ENCODE assay signal across 22 cellular contexts in genomic region chr19:55620951-55621672, GRCh38. TPM values are rescaled to one million over a fixed set of nuclear protein-coding genes. Genes with fewer than 3 reads are reported as not detected.
DNase-seq lines count a peak whose midpoint lies in the region; ATAC-seq and TF ChIP-seq lines count a peak whose summit lies in the region.
"Had no signal": no experiment of that assay in that cellular context is flagged by ENCODE, and none has a peak within 500 bp of the region (broad histone marks: within the 10 kb centered on the region; RNA-seq: fewer than 3 reads in every experiment).

No MANE protein-coding gene starts in this region.

- ATAC-seq in activated CD8-positive, alpha-beta memory T cell treated with anti-CD3 and anti-CD28 coated beads, Interleukin-2, amount 10 ng/mL, durations not matched to agents 7 days and 5 days, result no peak
- ATAC-seq: mucosa of descending colon, SK-N-SH treated with all-trans-retinoic acid at 6 μM for 48 hours had no signal

- no peaks in the 10 kb centered on the region for H3K27me3 ChIP-seq in spleen (replicated peaks in 1 of 7)
- no peaks in the 10 kb centered on the region for H3K27me3 ChIP-seq in GM23248 (replicated peaks; ENCODE audit: insufficient read depth)
- H3K27me3 ChIP-seq in HAP-1 (ENCODE audit: low read depth), result no peaks in the 10 kb centered on the region
- H3K27me3 ChIP-seq: BLaER1, cardiac muscle cell had no signal

- H3K4me1 ChIP-seq in spleen (peaks cover 0 to 96% (median 37%) of the 10 kb centered on the region in 6 donors), GM23248 (ENCODE audit: insufficient read depth) (no peaks in the 10 kb centered on the region), HAP-1 (no peaks in the 10 kb centered on the region)

- H4K20me1 ChIP-seq in GM23248 (ENCODE audit: insufficient read depth), result no peaks in the 10 kb centered on the region

- 0 out of 2 replicates have a peak, but pooled peaks cover 8% of the 10 kb centered on the region for H3K79me2 ChIP-seq in GM23248 (ENCODE audit: insufficient read depth)

- H3K9ac ChIP-seq in GM23248, result no peak overlapping the region
- H3K9ac ChIP-seq: BLaER1 had no signal

- in situ Hi-C loops in GM23248 (cut with MboI) (no loop called here), HAP-1 (cut with MboI; ENCODE audit: low sequenced_read_pairs) (no loop called here)

- H3K4me3 Mint-ChIP-seq in activated CD8-positive, alpha-beta memory T cell treated with anti-CD3 and anti-CD28 coated beads, Interleukin-2, amount 10 ng/mL, durations not matched to agents 7 days and 5 days, result no peak overlapping the region
- H3K4me3 Mint-ChIP-seq: immature natural killer cell had no signal

- H3K27ac ChIP-seq in spleen, result peak overlapping the region in 7 of 8 donors; percentile 39 to 95 (median 69)
- H3K27ac ChIP-seq in GM23248, result no peak overlapping the region
- H3K27ac ChIP-seq: A549, cardiac muscle cell, epithelial cell of prostate, left ventricle myocardium inferior had no signal

- CTCF ChIA-PET in activated CD8-positive, alpha-beta memory T cell treated with anti-CD3 and anti-CD28 coated beads, Interleukin-2, amount 10 ng/mL, durations not matched to agents 7 days and 5 days (lab: Charles Lee), result interaction anchor here (1.1 to 4.5 kb wide), 3 partner anchors 11 to 117 kb away, joined by 4 to 25 read pairs (median 18); partner anchors contain the start of gene ZNF865

- H3K4me3 ChIP-seq in NB4 (ENCODE audit: low read depth, low read length) (peak overlapping the region; percentile 25), spleen (peak overlapping the region in 1 of 8 donors; percentile 39), GM23248 (no peak overlapping the region), HAP-1 (no peak overlapping the region)
- H3K4me3 ChIP-seq: A549, BLaER1, cardiac muscle cell, left ventricle myocardium inferior, mucosa of descending colon had no signal

- no peak for DNase-seq in activated CD8-positive, alpha-beta memory T cell treated with anti-CD3 and anti-CD28 coated beads, Interleukin-2, amount 10 ng/mL, durations not matched to agents 7 days and 5 days
- no peak for DNase-seq in activated CD8-positive, alpha-beta memory T cell treated with anti-CD3 and anti-CD28 coated beads, Interleukin-2, amount 50 U/mL, for 4 hours
- DNase-seq in NB4 (ENCODE audit: low read depth) (peak; percentile 59), cerebellum (ENCODE audit: low spot score) (peak; percentile 67), spleen (no peak), GM23248 (no peak), AG08395 (ENCODE audit: low spot score) (no peak), HAP-1 (ENCODE audit: low spot score in 2 of 2) (no peak)
- DNase-seq: activated gamma-delta T cell, DMS 273 treated with DMSO at 0.1 percent for 48 hours, immature natural killer cell, left ventricle myocardium inferior, NCI-H1436 treated with DMSO at 0.1 percent for 48 hours, NCI-H526 treated with DMSO at 0.1 percent for 48 hours, nucleus accumbens, retina had no signal

- H3F3A ChIP-seq in GM23248 (ENCODE audit: insufficient read depth), result peaks cover 13% of the 10 kb centered on the region; the same call in 1 of the 2 replicates

- WGBS in spleen, 5 donors, result 66 to 84% (median 81%) methylated on average over 9 to 13 of the region's 13 CpGs
- 74 to 80% methylated on average over 10 to 13 of the region's 13 CpGs for WGBS in GM23248 (ENCODE audit: low coverage in 1 of 2, low lambda C conversion rate in 2 of 2, missing lambda C conversion rate in 2 of 2), 2 experiments

- peaks cover 43% of the 10 kb centered on the region for H3K4me1 Mint-ChIP-seq in activated CD8-positive, alpha-beta memory T cell treated with anti-CD3 and anti-CD28 coated beads, Interleukin-2, amount 10 ng/mL, durations not matched to agents 7 days and 5 days

- no peaks in the 10 kb centered on the region for H3K27me3 Mint-ChIP-seq in activated CD8-positive, alpha-beta memory T cell treated with anti-CD3 and anti-CD28 coated beads, Interleukin-2, amount 10 ng/mL, durations not matched to agents 7 days and 5 days

- H3K27ac Mint-ChIP-seq in activated CD8-positive, alpha-beta memory T cell treated with anti-CD3 and anti-CD28 coated beads, Interleukin-2, amount 10 ng/mL, durations not matched to agents 7 days and 5 days, result peak overlapping the region; percentile 26

- H3K9me3 ChIP-seq in spleen (no peaks in the 10 kb centered on the region), GM23248 (ENCODE audit: low read depth) (no peaks in the 10 kb centered on the region), HAP-1 (no peaks in the 10 kb centered on the region)
- H3K9me3 ChIP-seq: A549, BLaER1, left ventricle myocardium inferior, mucosa of descending colon had no signal

- H3K9me2 ChIP-seq in GM23248 (ENCODE audit: insufficient read depth), result no peaks in the 10 kb centered on the region

- H3K36me3 Mint-ChIP-seq in activated CD8-positive, alpha-beta memory T cell treated with anti-CD3 and anti-CD28 coated beads, Interleukin-2, amount 10 ng/mL, durations not matched to agents 7 days and 5 days, result peaks cover 20% of the 10 kb centered on the region

- no peaks in the 10 kb centered on the region for H3K9me3 Mint-ChIP-seq in activated CD8-positive, alpha-beta memory T cell treated with anti-CD3 and anti-CD28 coated beads, Interleukin-2, amount 10 ng/mL, durations not matched to agents 7 days and 5 days (ENCODE audit: low read depth)
- H3K9me3 Mint-ChIP-seq: immature natural killer cell had no signal

- H2AFZ ChIP-seq in GM23248, result no peak overlapping the region

- H3K36me3 ChIP-seq in spleen (peaks cover 0 to 46% (median 21%) of the 10 kb centered on the region in 6 donors), GM23248 (ENCODE audit: low read depth) (no peaks in the 10 kb centered on the region), HAP-1 (replicated peaks) (peaks cover 11% of the 10 kb centered on the region)

- intact Hi-C loops in spleen (cut with DNase I; ENCODE audit: low total_unique reads), result no loop called here

- no peak for TF ChIP-seq POLR2A in NB4 (IDR thresholded peaks at IDR 0.05; ENCODE audit: extremely low read depth, insufficient read length)
- TF ChIP-seq POLR2A in spleen (IDR thresholded peaks at IDR 0.05), result no peak

- TF ChIP-seq CTCF in NB4 (IDR thresholded peaks at IDR 0.05; ENCODE audit: low read depth, low read length), result no peak
- TF ChIP-seq CTCF in spleen (IDR thresholded peaks at IDR 0.05 in 8 of 11, conservative IDR thresholded peaks at IDR 0.05 in 3 of 11), result no peak

- no peak overlapping the region for H3K4me2 ChIP-seq in GM23248 (ENCODE audit: unreplicated experiment)
- H3K4me2 ChIP-seq: A549 had no signal

RNA-seq across cellular contexts. Expression of gene ZNF784, which starts 3.3 kb away (rescaled TPM):
- total RNA-seq in activated CD8-positive, alpha-beta memory T cell treated with anti-CD3 and anti-CD28 coated beads, Interleukin-2, amount 10 ng/mL, durations not matched to agents 7 days and 5 days, result 1 to 10 TPM; 5.1 to 7.3 TPM
- total RNA-seq in cerebellum, result 3.6 TPM
- 1 to 10 TPM; 4.0 to 10.0 (median 7.1) TPM for total RNA-seq in spleen
- 1 to 10 TPM; 3.3 to 7.6 (median 5.6) TPM for polyA plus RNA-seq in spleen
- 3.0 and 4.2 TPM in 2 replicates for total RNA-seq in GM23248 (2014; rRNA removed; shearing (Covaris generic))
- 1.2 and 1.3 TPM in 2 replicates for polyA plus RNA-seq in GM23248 (2016; fragmentation: Nextera tagmentation; extraction: Ambion mirVana)

RNA-seq across cellular contexts. Expression of gene ZNF865, which starts 15.7 kb away (rescaled TPM):
- total RNA-seq in activated CD8-positive, alpha-beta memory T cell treated with anti-CD3 and anti-CD28 coated beads, Interleukin-2, amount 10 ng/mL, durations not matched to agents 7 days and 5 days, result 10 to 100 TPM; 14.4 to 16.7 TPM
- total RNA-seq in cerebellum, result 1.7 TPM
- 10 to 100 TPM; 12.2 to 23.3 (median 17.8) TPM for total RNA-seq in spleen
- 10 to 100 TPM in 1 of 3 donors, 1 to 10 TPM in 2; 4.8 to 10.4 (median 5.3) TPM for polyA plus RNA-seq in spleen
- 1.3 and 1.5 TPM in 2 replicates for total RNA-seq in GM23248 (2014; rRNA removed; shearing (Covaris generic))
- polyA plus RNA-seq in GM23248 (2016; fragmentation: Nextera tagmentation; extraction: Ambion mirVana), result 0.21 and 0.51 TPM in 2 replicates

RNA-seq across cellular contexts. Expression of gene ZNF580, which starts 19.7 kb away (rescaled TPM):
- total RNA-seq in activated CD8-positive, alpha-beta memory T cell treated with anti-CD3 and anti-CD28 coated beads, Interleukin-2, amount 10 ng/mL, durations not matched to agents 7 days and 5 days, result 10 to 100 TPM; 33.1 to 33.7 TPM
- total RNA-seq in cerebellum, result 7.8 TPM
- 10 to 100 TPM; 25.4 to 58.7 (median 31.7) TPM for total RNA-seq in spleen
- polyA plus RNA-seq in spleen, result 10 to 100 TPM; 18.9 to 36.7 (median 33.3) TPM
- 7.0 and 11.7 TPM in 2 replicates for total RNA-seq in GM23248 (2014; rRNA removed; shearing (Covaris generic))
- polyA plus RNA-seq in GM23248 (2016; fragmentation: Nextera tagmentation; extraction: Ambion mirVana), result 43.1 and 44.0 TPM in 2 replicates

RNA-seq across cellular contexts. Expression of gene ZNF524, which starts 21.0 kb away (rescaled TPM):
- total RNA-seq in activated CD8-positive, alpha-beta memory T cell treated with anti-CD3 and anti-CD28 coated beads, Interleukin-2, amount 10 ng/mL, durations not matched to agents 7 days and 5 days, result 10 to 100 TPM; 26.5 to 30.2 TPM
- 3.6 TPM for total RNA-seq in cerebellum
- total RNA-seq in spleen, result 10 to 100 TPM; 19.7 to 42.5 (median 23.9) TPM
- polyA plus RNA-seq in spleen, result 10 to 100 TPM; 33.3 to 57.8 (median 39.2) TPM
- 9.9 and 17.8 TPM in 2 replicates for total RNA-seq in GM23248 (2014; rRNA removed; shearing (Covaris generic))
- polyA plus RNA-seq in GM23248 (2016; fragmentation: Nextera tagmentation; extraction: Ambion mirVana), result 16.2 and 18.2 TPM in 2 replicates

RNA-seq across cellular contexts. Expression of gene FIZ1, which starts 21.8 kb away (rescaled TPM):
- total RNA-seq in activated CD8-positive, alpha-beta memory T cell treated with anti-CD3 and anti-CD28 coated beads, Interleukin-2, amount 10 ng/mL, durations not matched to agents 7 days and 5 days, result 10 to 100 TPM; 13.0 to 15.7 TPM
- 2.2 TPM for total RNA-seq in cerebellum
- total RNA-seq in spleen, result 10 to 100 TPM in 5 of 7 donors, 1 to 10 TPM in 2; 7.6 to 17.3 (median 11.4) TPM
- polyA plus RNA-seq in spleen, result 10 to 100 TPM in 1 of 3 donors, 1 to 10 TPM in 2; 5.1 to 11.5 (median 7.8) TPM
- 3.4 and 5.6 TPM in 2 replicates for total RNA-seq in GM23248 (2014; rRNA removed; shearing (Covaris generic))
- polyA plus RNA-seq in GM23248 (2016; fragmentation: Nextera tagmentation; extraction: Ambion mirVana), result 2.3 TPM in 2 replicates

Comparison
In these comparisons a context has a peak if more than half of its experiments do, and no peak if none do; other contexts are left out.
1. DNase-seq: peak in NB4 (single experiment) and cerebellum (single experiment); none in activated CD8-positive, alpha-beta memory T cell treated with anti-CD3 and anti-CD28 coated beads, Interleukin-2, amount 10 ng/mL, durations not matched to agents 7 days and 5 days (single experiment), activated CD8-positive, alpha-beta memory T cell treated with anti-CD3 and anti-CD28 coated beads, Interleukin-2, amount 50 U/mL, for 4 hours (single experiment), spleen (single experiment), GM23248 (single experiment), AG08395 (single experiment) and HAP-1 (0 of 2).